14 cellular contexts compared by ENCODE assay signal in genomic region chr1:229506633-229507032, GRCh38. TPM values are rescaled to one million over a fixed set of nuclear protein-coding genes. Genes with fewer than 3 reads are reported as not detected.
A peak's percentile ranks its signal among the peaks of the same experiment; 100 is the strongest.
DNase-seq lines count a peak whose midpoint lies in the region; ATAC-seq and TF ChIP-seq lines count a peak whose summit lies in the region.
"Had no signal": no experiment of that assay in that cellular context is flagged by ENCODE, and none has a peak within 500 bp of the region (broad histone marks: within the 10 kb centered on the region; RNA-seq: fewer than 3 reads in every experiment).

No MANE protein-coding gene starts in this region.

- H3K9ac ChIP-seq in Karpas-422 (ENCODE audit: low read length) (peak overlapping the region; percentile 82), neural progenitor cell (peak overlapping the region; percentile 97)

- TF ChIP-seq CTCF in chondrocyte (IDR thresholded peaks at IDR 0.05) (no peak), neural progenitor cell (IDR thresholded peaks at IDR 0.05) (no peak), body of pancreas (IDR thresholded peaks at IDR 0.05) (no peak)

- H3K4me3 ChIP-seq in Karpas-422 (ENCODE audit: low read length), result peak overlapping the region; percentile 97
- H3K4me3 ChIP-seq in neural progenitor cell, result peak overlapping the region; percentile 83
- no peak overlapping the region for H3K4me3 ChIP-seq in body of pancreas

- H3K4me1 Mint-ChIP-seq in chondrocyte (ENCODE audit: low read depth) (peaks cover 26% of the 10 kb centered on the region), neural progenitor cell (peaks cover 19% of the 10 kb centered on the region)

- H3K27ac ChIP-seq in Karpas-422 (ENCODE audit: low read length) (no peak overlapping the region), neural progenitor cell (no peak overlapping the region), body of pancreas (no peak overlapping the region)

- H3K4me3 Mint-ChIP-seq in chondrocyte (ENCODE audit: unreplicated experiment) (peak overlapping the region; percentile 81), neural progenitor cell (peak overlapping the region; percentile 95)

- 60 to 63% methylated on average over 8 of the region's 8 CpGs for WGBS in body of pancreas, 2 donors

- H3K9me3 Mint-ChIP-seq in chondrocyte (ENCODE audit: low read depth) (no peaks in the 10 kb centered on the region), neural progenitor cell (no peaks in the 10 kb centered on the region)

- H3K9me3 ChIP-seq in Karpas-422 (ENCODE audit: low read length), result no peaks in the 10 kb centered on the region
- H3K9me3 ChIP-seq in neural progenitor cell (ENCODE audit: low read depth), result no peaks in the 10 kb centered on the region
- no peaks in the 10 kb centered on the region for H3K9me3 ChIP-seq in body of pancreas
- H3K9me3 ChIP-seq: gastrocnemius medialis, transverse colon had no signal

- peaks cover 5% of the 10 kb centered on the region; the same call in 1 of the 2 replicates for H4K20me1 ChIP-seq in Karpas-422 (ENCODE audit: insufficient read depth, low read depth, low read length)
- H4K20me1 ChIP-seq in neural progenitor cell (ENCODE audit: low read depth), result no peaks in the 10 kb centered on the region

- TF ChIP-seq POLR2A in body of pancreas (IDR thresholded peaks at IDR 0.05), result no peak

- H3K27me3 ChIP-seq in Karpas-422 (ENCODE audit: low read length), result no peaks in the 10 kb centered on the region
- H3K27me3 ChIP-seq in neural progenitor cell, result no peaks in the 10 kb centered on the region
- H3K27me3 ChIP-seq in body of pancreas, result no peaks in the 10 kb centered on the region
- H3K27me3 ChIP-seq: gastrocnemius medialis, transverse colon had no signal

- intact Hi-C loops in body of pancreas (cut with DNase I), result no loop called here

- no peak overlapping the region for H3K27ac Mint-ChIP-seq in chondrocyte (ENCODE audit: unreplicated experiment)
- no peak overlapping the region for H3K27ac Mint-ChIP-seq in neural progenitor cell

- peaks cover 41% of the 10 kb centered on the region for H3K79me2 ChIP-seq in Karpas-422 (ENCODE audit: low read length)
- peaks cover 50% of the 10 kb centered on the region for H3K79me2 ChIP-seq in neural progenitor cell (ENCODE audit: low read depth)

- H3K27me3 Mint-ChIP-seq in chondrocyte (ENCODE audit: low read depth) (no peaks in the 10 kb centered on the region), neural progenitor cell (ENCODE audit: insufficient read depth, low read depth) (peaks cover 4% of the 10 kb centered on the region)

- DNase-seq in NCI-H82 (lab: John Stamatoyannopoulos, UW) (peak; percentile 10), NCI-H82 treated with DMSO at 0.1 percent for 48 hours (lab: John Stamatoyannopoulos, UW; ENCODE audit: unreplicated experiment) (no peak), Karpas-422 (no peak), chondrocyte (ENCODE audit: low spot score) (no peak), neural progenitor cell (ENCODE audit: low spot score) (no peak), body of pancreas (no peak), inferior parietal cortex (ENCODE audit: extremely low spot score) (no peak), DMS53 treated with DMSO at 0.1 percent for 48 hours (lab: John Stamatoyannopoulos, UW; ENCODE audit: unreplicated experiment) (no peak)
- DNase-seq: 8988T; activated CD4-positive, alpha-beta T cell treated with anti-CD3 and anti-CD28 coated beads, Interleukin-2, amount 50 U/mL, for 4 hours; central memory CD4-positive, alpha-beta T cell; gastrocnemius medialis; NCI-H146; transverse colon had no signal

- peaks cover 6% of the 10 kb centered on the region for H3F3A ChIP-seq in neural progenitor cell (ENCODE audit: low read depth)

- H3K4me1 ChIP-seq in Karpas-422 (ENCODE audit: low read length), result peaks cover 21% of the 10 kb centered on the region
- H3K4me1 ChIP-seq in neural progenitor cell, result peaks cover 9% of the 10 kb centered on the region
- H3K4me1 ChIP-seq in body of pancreas, result peaks cover 18% of the 10 kb centered on the region

- H3K36me3 Mint-ChIP-seq in chondrocyte (ENCODE audit: low read depth) (peaks cover 1% of the 10 kb centered on the region), neural progenitor cell (no peaks in the 10 kb centered on the region)

- H2AFZ ChIP-seq in Karpas-422 (ENCODE audit: low read length), result no peak overlapping the region
- no peak overlapping the region for H2AFZ ChIP-seq in neural progenitor cell (replicated peaks)

- peaks cover 4% of the 10 kb centered on the region; the same call in 1 of the 2 replicates for H3K36me3 ChIP-seq in Karpas-422 (ENCODE audit: insufficient read depth, low read length)
- peaks cover under 1% of the 10 kb centered on the region for H3K36me3 ChIP-seq in neural progenitor cell
- H3K36me3 ChIP-seq in body of pancreas (replicated peaks in 1 of 2; ENCODE audit: insufficient read depth in 1 of 2, low read depth in 2 of 2), result peaks cover 0 to 7% of the 10 kb centered on the region in 2 donors

- H3K4me2 ChIP-seq in Karpas-422 (ENCODE audit: low read depth, low read length, poor library complexity, severe bottlenecking) (peak overlapping the region; percentile 74), neural progenitor cell (peak overlapping the region; percentile 93)

- ATAC-seq in body of pancreas, result no peak
- ATAC-seq: gastrocnemius medialis had no signal

- no peaks in the 10 kb centered on the region for H3K9me2 ChIP-seq in Karpas-422 (replicated peaks; ENCODE audit: insufficient read depth, low read length)

RNA-seq across cellular contexts. Expression of gene NUP133, which starts 1.5 kb away (rescaled TPM):
- total RNA-seq in Karpas-422 (2014; rRNA removed; shearing (Covaris generic); ENCODE audit: low replicate concordance), result 27.1 and 56.9 TPM in 2 replicates
- total RNA-seq in chondrocyte (30.7 to 37.0 TPM (median 31.0 TPM) in 3 replicates), neural progenitor cell (ENCODE audit: low replicate concordance) (65.3 and 89.3 TPM in 2 replicates), body of pancreas (10 to 100 TPM; 13.5 to 16.3 TPM)

RNA-seq across cellular contexts. Expression of gene ABCB10, which starts 51.9 kb away (rescaled TPM):
- total RNA-seq in Karpas-422 (2014; rRNA removed; shearing (Covaris generic); ENCODE audit: low replicate concordance), result 19.9 and 27.8 TPM in 2 replicates
- total RNA-seq in chondrocyte (19.0 to 32.3 TPM (median 32.1 TPM) in 3 replicates), neural progenitor cell (ENCODE audit: low replicate concordance) (11.6 and 11.9 TPM in 2 replicates), body of pancreas (10 to 100 TPM in 1 of 2 donors, 1 to 10 TPM in 1; 7.8 to 15.2 TPM)

Comparison
In these comparisons a context has a peak if more than half of its experiments do, and no peak if none do; other contexts are left out.
1. H3K4me3 ChIP-seq: peak in Karpas-422 (single experiment) and neural progenitor cell (single experiment); none in body of pancreas (0 of 2).